Comparison of ENCODE assay signal across 20 cellular contexts in genomic region chr2:238502088-238502810, GRCh38.
"Had no signal": no experiment of that assay in that cellular context is flagged by ENCODE, and none has a peak within 500 bp of the region (broad histone marks: within the 10 kb centered on the region; RNA-seq: fewer than 3 reads in every experiment).

No MANE protein-coding gene starts in this region.

- ATAC-seq: activated CD4-positive, alpha-beta T cell treated with anti-CD3 and anti-CD28 coated beads for 36 hours; activated CD8-positive, alpha-beta T cell treated with anti-CD3 and anti-CD28 coated beads, Interleukin-2, amount 10 ng/mL, durations not matched to agents 7 days and 5 days; activated naive CD8-positive, alpha-beta T cell treated with anti-CD3 and anti-CD28 coated beads, Interleukin-2, amount 50 U/mL, for 24 hours; gastroesophageal sphincter; right cardiac atrium; SK-N-SH treated with all-trans-retinoic acid at 6 μM for 48 hours had no signal

- H3K27me3 Mint-ChIP-seq: activated CD4-positive, alpha-beta T cell treated with anti-CD3 and anti-CD28 coated beads for 36 hours; activated naive CD8-positive, alpha-beta T cell treated with anti-CD3 and anti-CD28 coated beads, Interleukin-2, amount 50 U/mL, for 24 hours had no signal

- H3K9me3 Mint-ChIP-seq: activated naive CD8-positive, alpha-beta T cell treated with anti-CD3 and anti-CD28 coated beads, Interleukin-2, amount 50 U/mL, for 24 hours; naive B cell had no signal

- H3K36me3 ChIP-seq: gastroesophageal sphincter, prostate gland, transverse colon had no signal

- H3K27ac ChIP-seq: dorsolateral prefrontal cortex, gastroesophageal sphincter, prostate gland, skin epidermis, transverse colon, VCaP had no signal

- H3K36me3 Mint-ChIP-seq: naive B cell had no signal

- H3K27ac Mint-ChIP-seq: activated CD4-positive, alpha-beta T cell treated with anti-CD3 and anti-CD28 coated beads for 36 hours; activated CD8-positive, alpha-beta T cell treated with anti-CD3 and anti-CD28 coated beads, Interleukin-2, amount 10 ng/mL, durations not matched to agents 7 days and 5 days; activated naive CD8-positive, alpha-beta T cell treated with anti-CD3 and anti-CD28 coated beads, Interleukin-2, amount 50 U/mL, for 24 hours had no signal

- H3K9me3 ChIP-seq: gastroesophageal sphincter, prostate gland, transverse colon had no signal

- FAIRE-seq: endometrium had no signal

- DNase-seq: activated CD4-positive, alpha-beta T cell treated with anti-CD3 and anti-CD28 coated beads for 36 hours; activated CD8-positive, alpha-beta T cell treated with anti-CD3 and anti-CD28 coated beads, Interleukin-2, amount 10 ng/mL, durations not matched to agents 7 days and 5 days; activated naive CD4-positive, alpha-beta T cell treated with Interleukin-2 at 50 U/mL for 16 hours; activated naive CD8-positive, alpha-beta T cell treated with anti-CD3 and anti-CD28 coated beads, Interleukin-2, amount 50 U/mL, for 24 hours; aorta; naive B cell; nucleus accumbens; right cardiac atrium; stimulated activated CD4-positive, alpha-beta T cell treated with anti-CD3 and anti-CD28 coated beads, Interleukin-4, amount 100 ng/mL, for 24 hours; stimulated activated naive CD4-positive, alpha-beta T cell treated with Interleukin-2 at 50 U/mL for 16 hours; substantia nigra; T-helper 1 cell; transverse colon had no signal

- H3K4me3 ChIP-seq: dorsolateral prefrontal cortex, gastroesophageal sphincter, prostate gland, skin epidermis, transverse colon had no signal

- H3K4me3 Mint-ChIP-seq: activated CD4-positive, alpha-beta T cell treated with anti-CD3 and anti-CD28 coated beads for 36 hours; activated CD8-positive, alpha-beta T cell treated with anti-CD3 and anti-CD28 coated beads, Interleukin-2, amount 10 ng/mL, durations not matched to agents 7 days and 5 days; activated naive CD8-positive, alpha-beta T cell treated with anti-CD3 and anti-CD28 coated beads, Interleukin-2, amount 50 U/mL, for 24 hours; naive B cell had no signal

- H3K4me1 ChIP-seq: gastroesophageal sphincter, prostate gland, transverse colon had no signal

- H3K4me1 Mint-ChIP-seq: activated CD4-positive, alpha-beta T cell treated with anti-CD3 and anti-CD28 coated beads for 36 hours; activated naive CD8-positive, alpha-beta T cell treated with anti-CD3 and anti-CD28 coated beads, Interleukin-2, amount 50 U/mL, for 24 hours had no signal

- H3K27me3 ChIP-seq: dorsolateral prefrontal cortex, gastroesophageal sphincter, transverse colon had no signal
